19 cellular contexts compared by ENCODE assay signal in genomic region chr3:108093021-108093420, GRCh38. TPM values are rescaled to one million over a fixed set of nuclear protein-coding genes. Genes with fewer than 3 reads are reported as not detected.
DNase-seq lines count a peak whose midpoint lies in the region; ATAC-seq, FAIRE-seq and TF ChIP-seq lines count a peak whose summit lies in the region.
"Had no signal": no experiment of that assay in that cellular context is flagged by ENCODE, and none has a peak within 500 bp of the region (broad histone marks: within the 10 kb centered on the region; RNA-seq: fewer than 3 reads in every experiment).

No MANE protein-coding gene starts in this region.

- H3K36me3 Mint-ChIP-seq in activated naive CD4-positive, alpha-beta T cell treated with anti-CD3 and anti-CD28 coated beads, Interleukin-2, amount 50 U/mL, for 24 hours, result peaks cover 2% of the 10 kb centered on the region
- H3K36me3 Mint-ChIP-seq in T-helper 17 cell (ENCODE audit: low read depth) (peaks cover 5% of the 10 kb centered on the region), memory B cell (no peaks in the 10 kb centered on the region)

- FAIRE-seq in kidney (lab: Jason Lieb, UNC), result no peak
- FAIRE-seq: GM12878 had no signal

- no peaks in the 10 kb centered on the region for H3K36me3 ChIP-seq in kidney (ENCODE audit: control insufficient read depth in 1 of 2, insufficient read depth in 2 of 2, low read length in 2 of 2)
- H3K36me3 ChIP-seq: brain microvascular endothelial cell, gastrocnemius medialis, right lobe of liver, stomach had no signal

- H3K4me3 Mint-ChIP-seq in activated naive CD4-positive, alpha-beta T cell treated with anti-CD3 and anti-CD28 coated beads, Interleukin-2, amount 50 U/mL, for 24 hours, result peak overlapping the region; percentile 95
- peak overlapping the region; percentile 75 for H3K4me3 Mint-ChIP-seq in T-helper 17 cell
- H3K4me3 Mint-ChIP-seq in memory B cell, result no peak overlapping the region

- H3K4me1 ChIP-seq in kidney (ENCODE audit: control insufficient read depth in 1 of 2, insufficient read depth in 1 of 2, low read depth in 1 of 2, low read length in 2 of 2), result peaks cover 0 to 2% of the 10 kb centered on the region in 2 donors

- H3K27me3 Mint-ChIP-seq in activated naive CD4-positive, alpha-beta T cell treated with anti-CD3 and anti-CD28 coated beads, Interleukin-2, amount 50 U/mL, for 24 hours, result no peaks in the 10 kb centered on the region
- H3K27me3 Mint-ChIP-seq in T-helper 17 cell, result no peaks in the 10 kb centered on the region
- no peaks in the 10 kb centered on the region for H3K27me3 Mint-ChIP-seq in memory B cell

- H3K9me3 ChIP-seq in T-helper 17 cell (ENCODE audit: control insufficient read depth, low read length, poor library complexity, severe bottlenecking), result no peaks in the 10 kb centered on the region
- no peaks in the 10 kb centered on the region for H3K9me3 ChIP-seq in kidney (ENCODE audit: control insufficient read depth in 1 of 2, low read length in 2 of 2)
- H3K9me3 ChIP-seq: gastrocnemius medialis, right lobe of liver, stomach had no signal

- no peak for ATAC-seq in T-helper 17 cell
- ATAC-seq in memory B cell (ENCODE audit: low read depth), result no peak
- ATAC-seq: gastrocnemius medialis, GM12878, left colon, right lobe of liver had no signal

- no peak overlapping the region for H3K4me3 ChIP-seq in kidney (ENCODE audit: low read length in 2 of 2)
- H3K4me3 ChIP-seq: gastrocnemius medialis, GM12878, right lobe of liver, stomach had no signal

- no peak for TF ChIP-seq CTCF in kidney (IDR thresholded peaks at IDR 0.05; ENCODE audit: borderline replicate concordance, extremely low read depth, insufficient read depth)

- no peak overlapping the region for H3K27ac ChIP-seq in kidney (ENCODE audit: low read depth in 2 of 2, low read length in 2 of 2)
- H3K27ac ChIP-seq: brain microvascular endothelial cell, gastrocnemius medialis, right lobe of liver, stomach had no signal

- H3K9ac ChIP-seq in kidney (ENCODE audit: low read length in 2 of 2), result no peak overlapping the region

- intact Hi-C loops in kidney (cut with DNase I), result no loop called here

- H3K4me1 Mint-ChIP-seq in activated naive CD4-positive, alpha-beta T cell treated with anti-CD3 and anti-CD28 coated beads, Interleukin-2, amount 50 U/mL, for 24 hours, result peaks cover 51% of the 10 kb centered on the region
- H3K4me1 Mint-ChIP-seq in T-helper 17 cell, result peaks cover 35% of the 10 kb centered on the region
- peaks cover 28% of the 10 kb centered on the region for H3K4me1 Mint-ChIP-seq in memory B cell

- DNase-seq in activated naive CD4-positive, alpha-beta T cell (lab: John Stamatoyannopoulos, UW), result no peak
- DNase-seq in T-helper 17 cell (no peak), memory B cell (ENCODE audit: low spot score in 2 of 2) (no peak), foreskin melanocyte (no peak), kidney (no peak)
- no peak for DNase-seq in stimulated activated CD4-positive, alpha-beta T cell treated with anti-CD3 and anti-CD28 coated beads, Interleukin-2, amount 100 ng/mL, for 48 hours
- DNase-seq: brain microvascular endothelial cell, gastrocnemius medialis, GF-D8, HCEC 1CT, KBM-7, left colon, midbrain, NCI-H1930, NCI-H446 treated with DMSO at 0.1 percent for 48 hours, right lobe of liver, stomach had no signal

- H3K27ac Mint-ChIP-seq in activated naive CD4-positive, alpha-beta T cell treated with anti-CD3 and anti-CD28 coated beads, Interleukin-2, amount 50 U/mL, for 24 hours, result peak overlapping the region; percentile 99
- H3K27ac Mint-ChIP-seq in T-helper 17 cell, result peak overlapping the region; percentile 98
- H3K27ac Mint-ChIP-seq in memory B cell, result peak overlapping the region; percentile 99

- H3K9me3 Mint-ChIP-seq in activated naive CD4-positive, alpha-beta T cell treated with anti-CD3 and anti-CD28 coated beads, Interleukin-2, amount 50 U/mL, for 24 hours, result no peaks in the 10 kb centered on the region
- no peaks in the 10 kb centered on the region for H3K9me3 Mint-ChIP-seq in memory B cell

RNA-seq across cellular contexts. Expression of gene CD47, which starts 2.2 kb away (rescaled TPM):
- total RNA-seq in T-helper 17 cell (100 to 1,000 TPM; 150 to 170 TPM), kidney (104 TPM)
- 61.7 TPM for polyA plus RNA-seq in kidney (ENCODE audit: insufficient read depth, low read depth, low replicate concordance)
